In the genomic region with DNA sequence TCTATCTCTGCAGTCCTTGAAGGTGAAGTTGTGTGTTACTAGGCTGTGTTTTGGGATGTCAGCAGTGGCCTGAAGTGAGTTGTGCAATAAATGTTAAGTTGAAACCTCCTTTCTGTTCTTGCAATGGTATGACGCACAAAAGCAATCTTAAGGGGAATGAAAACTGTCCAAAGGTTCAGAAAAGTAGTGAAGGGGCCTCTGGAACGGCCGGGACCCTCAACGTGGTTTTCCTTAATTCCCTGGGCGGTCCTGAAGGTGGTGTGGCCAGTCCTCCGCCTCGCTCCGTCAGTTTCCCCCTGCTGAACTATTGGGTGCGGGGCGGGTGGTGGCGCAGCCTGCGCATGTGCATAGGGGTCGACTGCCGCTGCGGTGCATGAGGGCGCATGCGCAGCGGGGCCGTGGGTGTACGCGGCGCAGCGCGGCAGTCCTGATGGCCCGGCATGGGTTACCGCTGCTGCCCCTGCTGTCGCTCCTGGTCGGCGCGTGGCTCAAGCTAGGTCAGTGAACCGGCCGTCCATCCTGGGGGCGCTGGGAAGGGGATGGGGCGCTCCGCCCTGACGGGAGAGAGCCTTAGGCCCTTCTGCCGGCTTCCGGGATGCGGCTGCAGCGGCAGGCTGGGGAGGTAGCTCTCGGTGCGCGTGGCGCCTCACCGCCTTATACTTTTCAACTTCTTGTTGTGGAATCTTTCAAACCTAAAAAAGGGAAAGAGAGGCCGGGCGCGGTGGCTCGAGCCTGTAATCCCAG, we compare ENCODE assay signal across 8 cellular contexts. TPM values are rescaled to one million over a fixed set of nuclear protein-coding genes. Genes with fewer than 3 reads are reported as not detected.
DNase-seq lines count a peak whose midpoint lies in the region; ATAC-seq lines count a peak whose summit lies in the region.

A gene (plus strand): TSS at position 405 of the 744 bp plus-strand sequence. CDS start 26 bp downstream, at position 431.

- peak within 1 kb of the TSS; percentile 89 to 98 (median 92) for H3K4me3 Mint-ChIP-seq in CD8-positive, alpha-beta memory T cell

- H3K27ac Mint-ChIP-seq in CD8-positive, alpha-beta memory T cell = peak within 1 kb of the TSS; percentile 87 to 99 (median 95)

- peaks cover 0 to 67% (median 8%) of the 10 kb centered on the region in 3 donors for H3K36me3 Mint-ChIP-seq in CD8-positive, alpha-beta memory T cell

- peaks cover 23 to 37% (median 26%) of the 10 kb centered on the region in 3 donors for H3K4me1 Mint-ChIP-seq in CD8-positive, alpha-beta memory T cell

- H3K9me3 Mint-ChIP-seq in CD8-positive, alpha-beta memory T cell = no peaks in the 10 kb centered on the region

- POLR2A ChIA-PET in CD8-positive, alpha-beta memory T cell (lab: Charles Lee) = interaction anchor here (0.9 to 2.4 kb wide), 8 partner anchors 10 to 698 kb away, joined by 3 to 15 read pairs (median 3); a partner anchor contains a TSS

- H3K4me3 ChIP-seq in CD8-positive, alpha-beta memory T cell (ENCODE audit: low read length) = peak within 1 kb of the TSS; percentile 77

- DNase-seq in CD8-positive, alpha-beta memory T cell = peak; percentile 88 to 93 (median 91)
- DNase-seq in HK-2 (ENCODE audit: unreplicated experiment) (peak; percentile 91), NK-92 (lab: John Stamatoyannopoulos, UW; ENCODE audit: unreplicated experiment) (peak; percentile 30), lung microvascular endothelial cell (ENCODE audit: low read depth in 2 of 2) (peak; percentile 91 to 95)
- DNase-seq in activated CD8-positive, alpha-beta memory T cell treated with anti-CD3 and anti-CD28 coated beads for 1 hour (ENCODE audit: extremely low read depth in 1 of 2, low read depth in 1 of 2) = peak; percentile 71 to 86
- peak; percentile 88 for DNase-seq in effector CD4-positive, alpha-beta T cell
- DNase-seq in stimulated activated CD4-positive, alpha-beta T cell treated with anti-CD3 and anti-CD28 coated beads, TNF-alpha, amount 100 ng/mL, for 48 hours (ENCODE audit: low read depth in 3 of 3) = peak; percentile 68 to 90 (median 74)

- H3K36me3 ChIP-seq in CD8-positive, alpha-beta memory T cell (ENCODE audit: insufficient read depth, low read length) = peaks cover 18% of the 10 kb centered on the region

- CTCF ChIA-PET in CD8-positive, alpha-beta memory T cell (lab: Charles Lee) = interaction anchor here (0.7 to 4.6 kb wide), 6 partner anchors 8 to 466 kb away, joined by 3 to 28 read pairs (median 6); a partner anchor contains a TSS

- H3K4me1 ChIP-seq in CD8-positive, alpha-beta memory T cell (ENCODE audit: insufficient read depth, low read length) = peaks cover 15% of the 10 kb centered on the region

- ATAC-seq in GM19455 (IDR thresholded peaks at IDR 0.05; ENCODE audit: unreplicated experiment) = peak; percentile 90

- no peaks in the 10 kb centered on the region for H3K27me3 ChIP-seq in CD8-positive, alpha-beta memory T cell (ENCODE audit: insufficient read depth, low read length, poor library complexity, severe bottlenecking)

- H3K27me3 Mint-ChIP-seq in CD8-positive, alpha-beta memory T cell = no peaks in the 10 kb centered on the region

- H3K9me3 ChIP-seq in CD8-positive, alpha-beta memory T cell (ENCODE audit: low read length) = no peaks in the 10 kb centered on the region

- peak within 1 kb of the TSS; percentile 85 for H3K27ac ChIP-seq in CD8-positive, alpha-beta memory T cell (ENCODE audit: low read depth, low read length)

RNA-seq across cellular contexts. Expression of the gene that starts here (rescaled TPM):
- total RNA-seq in CD8-positive, alpha-beta memory T cell = 100 to 1,000 TPM; 140 TPM
- 151 TPM for polyA plus RNA-seq in CD8-positive, alpha-beta memory T cell
- 154 and 232 TPM in 2 replicates for total RNA-seq in lung microvascular endothelial cell

Comparison
In these comparisons a context has a peak if more than half of its experiments do, and no peak if none do; other contexts are left out.
1. Peak in every context shown above with its lines: DNase-seq, ATAC-seq, H3K4me3 ChIP-seq and H3K27ac ChIP-seq.
2. DNase-seq: peak in every context shown above with its lines; median percentile 93 in lung microvascular endothelial cell; 91 in CD8-positive, alpha-beta memory T cell; 91 in HK-2; 88 in effector CD4-positive, alpha-beta T cell; 78 in activated CD8-positive, alpha-beta memory T cell treated with anti-CD3 and anti-CD28 coated beads for 1 hour; 74 in stimulated activated CD4-positive, alpha-beta T cell treated with anti-CD3 and anti-CD28 coated beads, TNF-alpha, amount 100 ng/mL, for 48 hours; 30 in NK-92.